In genomic region chr5:98031926-98032325, GRCh38 we compare ENCODE assay signal across 21 cellular contexts.
"Had no signal": no experiment of that assay in that cellular context is flagged by ENCODE, and none has a peak within 500 bp of the region (broad histone marks: within the 10 kb centered on the region; RNA-seq: fewer than 3 reads in every experiment).

No MANE protein-coding gene starts in this region.

- DNase-seq: activated CD4-positive, alpha-beta T cell treated with anti-CD3 and anti-CD28 coated beads, Interleukin-2, amount 50 U/mL, for 1 hour; activated CD4-positive, CD25-positive, alpha-beta regulatory T cell treated with anti-CD3 and anti-CD28 coated beads, Interleukin-2, amount 50 U/mL, for 72 hours; activated CD8-positive, alpha-beta memory T cell treated with anti-CD3 and anti-CD28 coated beads for 24 hours; activated gamma-delta T cell treated with Interleukin-2 at 50 U/mL for 16 hours; adrenal gland; effector CD4-positive, alpha-beta T cell; foreskin keratinocyte; hypothalamus; left ventricle myocardium inferior; mammary epithelial cell; midbrain; nephron progenitor cell; nucleus accumbens; stimulated activated CD4-positive, alpha-beta T cell treated with anti-CD3 and anti-CD28 coated beads, Interleukin-2, amount 100 ng/mL, for 24 hours; stimulated activated naive CD4-positive, alpha-beta T cell treated with Interleukin-2 at 50 U/mL for 16 hours; substantia nigra; tibial artery had no signal

- H3K36me3 Mint-ChIP-seq: activated naive CD4-positive, alpha-beta T cell treated with anti-CD3 and anti-CD28 coated beads, Interleukin-2, amount 50 U/mL, for 72 hours had no signal

- ATAC-seq: activated naive CD4-positive, alpha-beta T cell treated with anti-CD3 and anti-CD28 coated beads, Interleukin-2, amount 50 U/mL, for 72 hours; esophagus mucosa; foreskin keratinocyte had no signal

- H3K4me3 ChIP-seq: adrenal gland, left ventricle myocardium inferior, right atrium auricular region, tibial artery had no signal

- H3K4me3 Mint-ChIP-seq: nephron progenitor cell; T-helper 1 cell treated with Interleukin-12 subunit alpha and Interleukin-12 subunit beta and Interleukin-4 antibody, amounts not matched to agents 30 μg/mL and 1 μg/mL, for 36 hours had no signal

- H3K4me1 Mint-ChIP-seq: nephron progenitor cell had no signal

- H3K27ac Mint-ChIP-seq: activated naive CD4-positive, alpha-beta T cell treated with anti-CD3 and anti-CD28 coated beads, Interleukin-2, amount 50 U/mL, for 72 hours; nephron progenitor cell; T-helper 1 cell treated with Interleukin-12 subunit alpha and Interleukin-12 subunit beta and Interleukin-4 antibody, amounts not matched to agents 30 μg/mL and 1 μg/mL, for 36 hours had no signal
